ENCODE assay signal across 19 cellular contexts in genomic region chr6:117552618-117553017, GRCh38. TPM values are rescaled to one million over a fixed set of nuclear protein-coding genes. Genes with fewer than 3 reads are reported as not detected.
DNase-seq lines count a peak whose midpoint lies in the region; ATAC-seq, FAIRE-seq and TF ChIP-seq lines count a peak whose summit lies in the region.
"Had no signal": no experiment of that assay in that cellular context is flagged by ENCODE, and none has a peak within 500 bp of the region (broad histone marks: within the 10 kb centered on the region; RNA-seq: fewer than 3 reads in every experiment).

No MANE protein-coding gene starts in this region.

- DNase-seq in Daoy (ENCODE audit: low read depth) = peak; percentile 55
- DNase-seq in Karpas-422 = peak; percentile 21
- DNase-seq in astrocyte (ENCODE audit: low read depth) = peak; percentile 71
- no peak for DNase-seq in neural progenitor cell (ENCODE audit: low spot score)
- DNase-seq in NCI-H1436 treated with DMSO at 0.1 percent for 48 hours (lab: John Stamatoyannopoulos, UW) = no peak
- DNase-seq: Calu3; CD4-positive, alpha-beta memory T cell; DMS53; H9; NCI-H1930; NCI-H2171; NCI-H446 treated with DMSO at 0.1 percent for 48 hours; PC-9; SHP77 had no signal

- H3K27me3 ChIP-seq in Karpas-422 (ENCODE audit: low read length) (no peaks in the 10 kb centered on the region), astrocyte (ENCODE audit: insufficient read depth, low read length) (no peaks in the 10 kb centered on the region), neural progenitor cell (no peaks in the 10 kb centered on the region)

- no peak for ATAC-seq in GM21367 (IDR thresholded peaks at IDR 0.05; ENCODE audit: unreplicated experiment)
- ATAC-seq in GM21360 (IDR thresholded peaks at IDR 0.05; ENCODE audit: unreplicated experiment) = no peak
- ATAC-seq in GM21528 (IDR thresholded peaks at IDR 0.05; ENCODE audit: low FRiP score, unreplicated experiment) = no peak

- H4K20me1 ChIP-seq in Karpas-422 (ENCODE audit: insufficient read depth, low read depth, low read length) (no peaks in the 10 kb centered on the region), astrocyte (ENCODE audit: insufficient read depth, low read length) (no peaks in the 10 kb centered on the region), neural progenitor cell (ENCODE audit: low read depth) (no peaks in the 10 kb centered on the region)

- H3K27ac ChIP-seq in Karpas-422 (ENCODE audit: low read length) (no peak overlapping the region), astrocyte (ENCODE audit: low read depth, low read length) (no peak overlapping the region), neural progenitor cell (peak overlapping the region; percentile 25)
- H3K27ac ChIP-seq: PC-9 had no signal

- TF ChIP-seq CTCF in astrocyte (IDR thresholded peaks at IDR 0.05; ENCODE audit: insufficient read depth, low read depth, low read length) (no peak), neural progenitor cell (IDR thresholded peaks at IDR 0.05) (no peak)

- H3K4me2 ChIP-seq in Karpas-422 (ENCODE audit: low read depth, low read length, poor library complexity, severe bottlenecking) (no peak overlapping the region), astrocyte (ENCODE audit: low read length) (no peak overlapping the region), neural progenitor cell (peak overlapping the region; percentile 23)
- H3K4me2 ChIP-seq: PC-9 had no signal

- H3K9me2 ChIP-seq in Karpas-422 (replicated peaks; ENCODE audit: insufficient read depth, low read length) = no peaks in the 10 kb centered on the region

- H3K27ac Mint-ChIP-seq in astrocyte (ENCODE audit: unreplicated experiment) = no peak overlapping the region
- no peak overlapping the region for H3K27ac Mint-ChIP-seq in neural progenitor cell
- H3K27ac Mint-ChIP-seq: CD4-positive, alpha-beta memory T cell; H9 had no signal

- H3K9me3 ChIP-seq in Karpas-422 (ENCODE audit: low read length) (no peaks in the 10 kb centered on the region), astrocyte (ENCODE audit: insufficient read depth, low read depth, low read length) (no peaks in the 10 kb centered on the region), neural progenitor cell (ENCODE audit: low read depth) (no peaks in the 10 kb centered on the region)

- H3F3A ChIP-seq in neural progenitor cell (ENCODE audit: low read depth) = peaks cover 12% of the 10 kb centered on the region

- no peak for FAIRE-seq in astrocyte (lab: Jason Lieb, UNC)
- FAIRE-seq: G401.6, GM18507 had no signal

- H3K9ac ChIP-seq in Karpas-422 (ENCODE audit: low read length) = no peak overlapping the region
- H3K9ac ChIP-seq in astrocyte (ENCODE audit: low read length) = no peak overlapping the region
- no peak overlapping the region for H3K9ac ChIP-seq in neural progenitor cell

- H2AFZ ChIP-seq in Karpas-422 (ENCODE audit: low read length) (no peak overlapping the region), astrocyte (ENCODE audit: low read depth, low read length) (no peak overlapping the region), neural progenitor cell (replicated peaks) (no peak overlapping the region)
- H2AFZ ChIP-seq: PC-9 had no signal

- no peaks in the 10 kb centered on the region for H3K79me2 ChIP-seq in Karpas-422 (ENCODE audit: low read length)
- peaks cover 9% of the 10 kb centered on the region for H3K79me2 ChIP-seq in astrocyte (ENCODE audit: insufficient read depth, low read length)
- no peaks in the 10 kb centered on the region for H3K79me2 ChIP-seq in neural progenitor cell (ENCODE audit: low read depth)

- H3K27me3 Mint-ChIP-seq in astrocyte (ENCODE audit: low read depth, unreplicated experiment) = no peaks in the 10 kb centered on the region
- no peaks in the 10 kb centered on the region for H3K27me3 Mint-ChIP-seq in neural progenitor cell (ENCODE audit: insufficient read depth, low read depth)
- H3K27me3 Mint-ChIP-seq: CD4-positive, alpha-beta memory T cell had no signal

- H3K4me1 Mint-ChIP-seq in astrocyte (ENCODE audit: low read depth, unreplicated experiment) (peaks cover 42% of the 10 kb centered on the region), neural progenitor cell (no peaks in the 10 kb centered on the region)

- H3K4me1 ChIP-seq in Karpas-422 (ENCODE audit: low read length) (0 out of 2 replicates have a peak, but pooled peaks cover 4% of the 10 kb centered on the region), astrocyte (ENCODE audit: insufficient read depth, low read length) (peaks cover 46% of the 10 kb centered on the region), neural progenitor cell (peaks cover 15% of the 10 kb centered on the region)

- no peak overlapping the region for H3K4me3 ChIP-seq in Karpas-422 (ENCODE audit: low read length)
- no peak overlapping the region for H3K4me3 ChIP-seq in astrocyte (ENCODE audit: insufficient read depth, low read depth, low read length)
- H3K4me3 ChIP-seq in neural progenitor cell = no peak overlapping the region
- H3K4me3 ChIP-seq: PC-9 had no signal

- H3K36me3 Mint-ChIP-seq in astrocyte (ENCODE audit: low read depth, unreplicated experiment) (peaks cover 4% of the 10 kb centered on the region), neural progenitor cell (no peaks in the 10 kb centered on the region)
- H3K36me3 Mint-ChIP-seq: CD4-positive, alpha-beta memory T cell had no signal

- H3K9me3 Mint-ChIP-seq in astrocyte (ENCODE audit: unreplicated experiment) (no peaks in the 10 kb centered on the region), neural progenitor cell (no peaks in the 10 kb centered on the region)
- H3K9me3 Mint-ChIP-seq: CD4-positive, alpha-beta memory T cell; H9 had no signal

- H3K36me3 ChIP-seq in Karpas-422 (ENCODE audit: insufficient read depth, low read length) = no peaks in the 10 kb centered on the region
- peaks cover 4% of the 10 kb centered on the region for H3K36me3 ChIP-seq in astrocyte (ENCODE audit: insufficient read depth, low read length)
- no peaks in the 10 kb centered on the region for H3K36me3 ChIP-seq in neural progenitor cell

- H3K4me3 Mint-ChIP-seq in astrocyte (ENCODE audit: unreplicated experiment) = no peak overlapping the region
- no peak overlapping the region for H3K4me3 Mint-ChIP-seq in neural progenitor cell
- H3K4me3 Mint-ChIP-seq: CD4-positive, alpha-beta memory T cell; H9 had no signal

RNA-seq across cellular contexts. Expression of gene GOPC, which starts 49.7 kb away (rescaled TPM):
- total RNA-seq in Daoy (2014; rRNA removed; shearing (Covaris generic)) = 20.1 and 22.6 TPM in 2 replicates
- 31.5 and 36.4 TPM in 2 replicates for total RNA-seq in Karpas-422 (2014; rRNA removed; shearing (Covaris generic); ENCODE audit: low replicate concordance)
- total RNA-seq in astrocyte (45.0 and 48.7 TPM in 2 replicates), neural progenitor cell (ENCODE audit: low replicate concordance) (24.7 and 39.2 TPM in 2 replicates)

Comparison
In these comparisons a context has a peak if more than half of its experiments do, and no peak if none do; other contexts are left out.
1. DNase-seq: peak in Daoy (single experiment), Karpas-422 (single experiment) and astrocyte (single experiment); none in neural progenitor cell (single experiment) and NCI-H1436 treated with DMSO at 0.1 percent for 48 hours (single experiment).